In the genomic region with DNA sequence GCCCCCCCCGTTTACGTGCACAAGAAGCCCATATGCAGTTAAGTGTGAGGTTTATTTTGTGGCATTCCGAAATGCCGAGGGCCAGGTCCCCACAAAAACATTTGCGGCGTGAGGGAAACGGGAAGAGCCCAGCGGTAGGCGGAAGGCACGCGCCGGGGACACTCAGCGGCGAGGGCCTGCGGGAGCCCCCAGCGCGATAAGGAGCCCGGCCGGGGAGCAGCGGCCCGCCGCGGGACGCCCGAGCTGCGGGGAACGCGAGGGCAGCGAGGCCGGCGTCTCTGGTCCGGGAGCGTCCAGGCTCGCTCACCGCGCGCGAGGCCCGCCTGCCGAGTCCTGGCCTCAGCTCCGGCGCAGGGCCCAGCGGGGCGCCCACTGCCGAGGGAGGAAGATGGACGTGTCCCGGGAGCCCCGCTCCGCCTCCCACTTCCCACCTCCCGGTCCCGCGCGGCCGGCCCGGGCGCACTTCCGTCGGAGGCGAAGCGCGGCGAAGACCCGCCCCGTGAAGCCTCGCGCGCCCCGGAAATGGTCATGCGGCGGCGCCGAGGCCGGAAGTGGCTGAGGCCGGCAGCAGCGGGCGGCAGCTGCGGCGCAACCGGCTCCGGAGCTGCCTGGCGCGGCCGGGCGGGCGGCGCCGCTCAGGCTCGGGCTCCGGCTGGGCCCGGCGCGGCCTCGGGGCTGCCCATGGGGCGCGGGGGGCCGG, we compare ENCODE assay signal across 1 cellular context.
TF ChIP-seq lines count a peak whose summit lies in the region.

A gene with protein sequence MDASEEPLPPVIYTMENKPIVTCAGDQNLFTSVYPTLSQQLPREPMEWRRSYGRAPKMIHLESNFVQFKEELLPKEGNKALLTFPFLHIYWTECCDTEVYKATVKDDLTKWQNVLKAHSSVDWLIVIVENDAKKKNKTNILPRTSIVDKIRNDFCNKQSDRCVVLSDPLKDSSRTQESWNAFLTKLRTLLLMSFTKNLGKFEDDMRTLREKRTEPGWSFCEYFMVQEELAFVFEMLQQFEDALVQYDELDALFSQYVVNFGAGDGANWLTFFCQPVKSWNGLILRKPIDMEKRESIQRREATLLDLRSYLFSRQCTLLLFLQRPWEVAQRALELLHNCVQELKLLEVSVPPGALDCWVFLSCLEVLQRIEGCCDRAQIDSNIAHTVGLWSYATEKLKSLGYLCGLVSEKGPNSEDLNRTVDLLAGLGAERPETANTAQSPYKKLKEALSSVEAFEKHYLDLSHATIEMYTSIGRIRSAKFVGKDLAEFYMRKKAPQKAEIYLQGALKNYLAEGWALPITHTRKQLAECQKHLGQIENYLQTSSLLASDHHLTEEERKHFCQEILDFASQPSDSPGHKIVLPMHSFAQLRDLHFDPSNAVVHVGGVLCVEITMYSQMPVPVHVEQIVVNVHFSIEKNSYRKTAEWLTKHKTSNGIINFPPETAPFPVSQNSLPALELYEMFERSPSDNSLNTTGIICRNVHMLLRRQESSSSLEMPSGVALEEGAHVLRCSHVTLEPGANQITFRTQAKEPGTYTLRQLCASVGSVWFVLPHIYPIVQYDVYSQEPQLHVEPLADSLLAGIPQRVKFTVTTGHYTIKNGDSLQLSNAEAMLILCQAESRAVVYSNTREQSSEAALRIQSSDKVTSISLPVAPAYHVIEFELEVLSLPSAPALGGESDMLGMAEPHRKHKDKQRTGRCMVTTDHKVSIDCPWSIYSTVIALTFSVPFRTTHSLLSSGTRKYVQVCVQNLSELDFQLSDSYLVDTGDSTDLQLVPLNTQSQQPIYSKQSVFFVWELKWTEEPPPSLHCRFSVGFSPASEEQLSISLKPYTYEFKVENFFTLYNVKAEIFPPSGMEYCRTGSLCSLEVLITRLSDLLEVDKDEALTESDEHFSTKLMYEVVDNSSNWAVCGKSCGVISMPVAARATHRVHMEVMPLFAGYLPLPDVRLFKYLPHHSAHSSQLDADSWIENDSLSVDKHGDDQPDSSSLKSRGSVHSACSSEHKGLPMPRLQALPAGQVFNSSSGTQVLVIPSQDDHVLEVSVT (plus strand): TSS at position 536 of the 700 bp plus-strand sequence. CDS start 185 bp downstream, outside the sequence.

TF ChIP-seq in HEK293, 187 proteins besides CTCF, POLR2A, EP300 and RAD21 (continued from another document and continues in another):
- TF ChIP-seq, protein P1, sequence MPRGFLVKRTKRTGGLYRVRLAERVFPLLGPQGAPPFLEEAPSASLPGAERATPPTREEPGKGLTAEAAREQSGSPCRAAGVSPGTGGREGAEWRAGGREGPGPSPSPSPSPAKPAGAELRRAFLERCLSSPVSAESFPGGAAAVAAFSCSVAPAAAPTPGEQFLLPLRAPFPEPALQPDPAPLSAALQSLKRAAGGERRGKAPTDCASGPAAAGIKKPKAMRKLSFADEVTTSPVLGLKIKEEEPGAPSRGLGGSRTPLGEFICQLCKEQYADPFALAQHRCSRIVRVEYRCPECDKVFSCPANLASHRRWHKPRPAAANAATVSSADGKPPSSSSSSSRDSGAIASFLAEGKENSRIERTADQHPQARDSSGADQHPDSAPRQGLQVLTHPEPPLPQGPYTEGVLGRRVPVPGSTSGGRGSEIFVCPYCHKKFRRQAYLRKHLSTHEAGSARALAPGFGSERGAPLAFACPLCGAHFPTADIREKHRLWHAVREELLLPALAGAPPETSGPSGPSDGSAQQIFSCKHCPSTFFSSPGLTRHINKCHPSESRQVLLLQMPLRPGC (tag by site-specific recombination; IDR thresholded peaks at IDR 0.05): no peak
- TF ChIP-seq SETDB1 (IDR thresholded peaks at IDR 0.05; ENCODE audit: insufficient read length, low read length) (no peak), ZNF184 (tag by site-specific recombination; IDR thresholded peaks at IDR 0.05) (0 out of 2 replicates have a peak, but pooled peaks have one; percentile 65), PRDM1 (tag by site-specific recombination; IDR thresholded peaks at IDR 0.05) (no peak), GFI1B (tag by site-specific recombination; IDR thresholded peaks at IDR 0.05) (no peak), GLIS1 (tag by site-specific recombination; IDR thresholded peaks at IDR 0.05) (no peak), ZNF658 (tag by site-specific recombination; IDR thresholded peaks at IDR 0.05) (no peak), HOXA7 (CRISPR knock-in tag; IDR thresholded peaks at IDR 0.05; ENCODE audit: borderline replicate concordance) (no peak), YY1 (tag by site-specific recombination; IDR thresholded peaks at IDR 0.05) (no peak; the same call in 1 of the 2 replicates), ZNF214 (tag by site-specific recombination; IDR thresholded peaks at IDR 0.05; ENCODE audit: borderline replicate concordance) (no peak), ZNF660 (tag by site-specific recombination; IDR thresholded peaks at IDR 0.05) (no peak; the same call in none of the 2 replicates), TCF7L2 (IDR thresholded peaks at IDR 0.05; ENCODE audit: borderline replicate concordance, low read depth, low read length) (no peak), ZNF140 (tag by site-specific recombination; IDR thresholded peaks at IDR 0.05) (no peak), ZNF174 (tag by site-specific recombination; IDR thresholded peaks at IDR 0.05) (no peak), ZFP3 (tag by site-specific recombination; IDR thresholded peaks at IDR 0.05; ENCODE audit: low read depth) (no peak), ZNF624 (tag by site-specific recombination; IDR thresholded peaks at IDR 0.05) (no peak), ZNF433 (tag by site-specific recombination; IDR thresholded peaks at IDR 0.05; ENCODE audit: low read depth) (no peak), ZBTB20 (tag by site-specific recombination; IDR thresholded peaks at IDR 0.05) (peak; percentile 91), ZNF548 (tag by site-specific recombination; IDR thresholded peaks at IDR 0.05) (no peak), HOXC10 (CRISPR knock-in tag; IDR thresholded peaks at IDR 0.05) (no peak), OSR2 (tag by site-specific recombination; IDR thresholded peaks at IDR 0.05) (peak; percentile 64), KLF8 (tag by site-specific recombination; IDR thresholded peaks at IDR 0.05) (no peak), ZNF221 (tag by site-specific recombination; IDR thresholded peaks at IDR 0.05; ENCODE audit: borderline replicate concordance) (no peak; the same call in 1 of the 2 replicates), ZNF114 (tag by site-specific recombination; IDR thresholded peaks at IDR 0.05) (no peak), ZNF664 (tag by site-specific recombination; IDR thresholded peaks at IDR 0.05) (no peak), SCRT1 (tag by site-specific recombination; IDR thresholded peaks at IDR 0.05; ENCODE audit: borderline replicate concordance) (no peak)
- TF ChIP-seq, protein P2, sequence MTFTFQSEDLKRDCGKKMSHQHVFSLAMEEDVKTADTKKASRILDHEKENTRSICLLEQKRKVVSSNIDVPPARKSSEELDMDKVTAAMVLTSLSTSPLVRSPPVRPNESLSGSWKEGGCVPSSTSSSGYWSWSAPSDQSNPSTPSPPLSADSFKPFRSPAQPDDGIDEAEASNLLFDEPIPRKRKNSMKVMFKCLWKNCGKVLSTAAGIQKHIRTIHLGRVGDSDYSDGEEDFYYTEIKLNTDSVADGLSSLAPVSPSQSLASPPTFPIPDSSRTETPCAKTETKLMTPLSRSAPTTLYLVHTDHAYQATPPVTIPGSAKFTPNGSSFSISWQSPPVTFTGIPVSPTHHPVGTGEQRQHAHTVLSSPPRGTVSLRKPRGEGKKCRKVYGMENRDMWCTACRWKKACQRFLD (tag by site-specific recombination; IDR thresholded peaks at IDR 0.05): no peak
- TF ChIP-seq, protein P3, sequence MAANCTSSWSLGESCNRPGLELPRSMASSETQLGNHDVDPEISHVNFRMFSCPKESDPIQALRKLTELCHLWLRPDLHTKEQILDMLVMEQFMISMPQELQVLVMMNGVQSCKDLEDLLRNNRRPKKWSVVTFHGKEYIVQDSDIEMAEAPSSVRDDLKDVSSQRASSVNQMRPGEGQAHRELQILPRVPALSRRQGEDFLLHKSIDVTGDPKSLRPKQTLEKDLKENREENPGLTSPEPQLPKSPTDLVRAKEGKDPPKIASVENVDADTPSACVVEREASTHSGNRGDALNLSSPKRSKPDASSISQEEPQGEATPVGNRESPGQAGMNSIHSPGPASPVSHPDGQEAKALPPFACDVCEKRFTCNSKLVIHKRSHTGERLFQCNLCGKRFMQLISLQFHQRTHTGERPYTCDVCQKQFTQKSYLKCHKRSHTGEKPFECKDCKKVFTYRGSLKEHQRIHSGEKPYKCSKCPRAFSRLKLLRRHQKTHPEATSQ (tag by site-specific recombination; IDR thresholded peaks at IDR 0.05): no peak
- TF ChIP-seq, protein P4, sequence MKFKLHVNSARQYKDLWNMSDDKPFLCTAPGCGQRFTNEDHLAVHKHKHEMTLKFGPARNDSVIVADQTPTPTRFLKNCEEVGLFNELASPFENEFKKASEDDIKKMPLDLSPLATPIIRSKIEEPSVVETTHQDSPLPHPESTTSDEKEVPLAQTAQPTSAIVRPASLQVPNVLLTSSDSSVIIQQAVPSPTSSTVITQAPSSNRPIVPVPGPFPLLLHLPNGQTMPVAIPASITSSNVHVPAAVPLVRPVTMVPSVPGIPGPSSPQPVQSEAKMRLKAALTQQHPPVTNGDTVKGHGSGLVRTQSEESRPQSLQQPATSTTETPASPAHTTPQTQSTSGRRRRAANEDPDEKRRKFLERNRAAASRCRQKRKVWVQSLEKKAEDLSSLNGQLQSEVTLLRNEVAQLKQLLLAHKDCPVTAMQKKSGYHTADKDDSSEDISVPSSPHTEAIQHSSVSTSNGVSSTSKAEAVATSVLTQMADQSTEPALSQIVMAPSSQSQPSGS (tag by site-specific recombination; IDR thresholded peaks at IDR 0.05; ENCODE audit: low read depth): no peak
- TF ChIP-seq, protein P5, sequence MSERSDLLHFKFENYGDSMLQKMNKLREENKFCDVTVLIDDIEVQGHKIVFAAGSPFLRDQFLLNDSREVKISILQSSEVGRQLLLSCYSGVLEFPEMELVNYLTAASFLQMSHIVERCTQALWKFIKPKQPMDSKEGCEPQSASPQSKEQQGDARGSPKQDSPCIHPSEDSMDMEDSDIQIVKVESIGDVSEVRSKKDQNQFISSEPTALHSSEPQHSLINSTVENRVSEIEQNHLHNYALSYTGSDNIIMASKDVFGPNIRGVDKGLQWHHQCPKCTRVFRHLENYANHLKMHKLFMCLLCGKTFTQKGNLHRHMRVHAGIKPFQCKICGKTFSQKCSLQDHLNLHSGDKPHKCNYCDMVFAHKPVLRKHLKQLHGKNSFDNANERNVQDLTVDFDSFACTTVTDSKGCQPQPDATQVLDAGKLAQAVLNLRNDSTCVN (tag by site-specific recombination; optimal IDR thresholded peaks at IDR 0.05): peak; percentile 89
- TF ChIP-seq, protein P6, sequence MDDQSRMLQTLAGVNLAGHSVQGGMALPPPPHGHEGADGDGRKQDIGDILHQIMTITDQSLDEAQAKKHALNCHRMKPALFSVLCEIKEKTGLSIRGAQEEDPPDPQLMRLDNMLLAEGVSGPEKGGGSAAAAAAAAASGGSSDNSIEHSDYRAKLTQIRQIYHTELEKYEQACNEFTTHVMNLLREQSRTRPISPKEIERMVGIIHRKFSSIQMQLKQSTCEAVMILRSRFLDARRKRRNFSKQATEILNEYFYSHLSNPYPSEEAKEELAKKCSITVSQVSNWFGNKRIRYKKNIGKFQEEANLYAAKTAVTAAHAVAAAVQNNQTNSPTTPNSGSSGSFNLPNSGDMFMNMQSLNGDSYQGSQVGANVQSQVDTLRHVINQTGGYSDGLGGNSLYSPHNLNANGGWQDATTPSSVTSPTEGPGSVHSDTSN (CRISPR knock-in tag; IDR thresholded peaks at IDR 0.05): no peak; the same call in 1 of the 2 replicates
- TF ChIP-seq, protein P7, sequence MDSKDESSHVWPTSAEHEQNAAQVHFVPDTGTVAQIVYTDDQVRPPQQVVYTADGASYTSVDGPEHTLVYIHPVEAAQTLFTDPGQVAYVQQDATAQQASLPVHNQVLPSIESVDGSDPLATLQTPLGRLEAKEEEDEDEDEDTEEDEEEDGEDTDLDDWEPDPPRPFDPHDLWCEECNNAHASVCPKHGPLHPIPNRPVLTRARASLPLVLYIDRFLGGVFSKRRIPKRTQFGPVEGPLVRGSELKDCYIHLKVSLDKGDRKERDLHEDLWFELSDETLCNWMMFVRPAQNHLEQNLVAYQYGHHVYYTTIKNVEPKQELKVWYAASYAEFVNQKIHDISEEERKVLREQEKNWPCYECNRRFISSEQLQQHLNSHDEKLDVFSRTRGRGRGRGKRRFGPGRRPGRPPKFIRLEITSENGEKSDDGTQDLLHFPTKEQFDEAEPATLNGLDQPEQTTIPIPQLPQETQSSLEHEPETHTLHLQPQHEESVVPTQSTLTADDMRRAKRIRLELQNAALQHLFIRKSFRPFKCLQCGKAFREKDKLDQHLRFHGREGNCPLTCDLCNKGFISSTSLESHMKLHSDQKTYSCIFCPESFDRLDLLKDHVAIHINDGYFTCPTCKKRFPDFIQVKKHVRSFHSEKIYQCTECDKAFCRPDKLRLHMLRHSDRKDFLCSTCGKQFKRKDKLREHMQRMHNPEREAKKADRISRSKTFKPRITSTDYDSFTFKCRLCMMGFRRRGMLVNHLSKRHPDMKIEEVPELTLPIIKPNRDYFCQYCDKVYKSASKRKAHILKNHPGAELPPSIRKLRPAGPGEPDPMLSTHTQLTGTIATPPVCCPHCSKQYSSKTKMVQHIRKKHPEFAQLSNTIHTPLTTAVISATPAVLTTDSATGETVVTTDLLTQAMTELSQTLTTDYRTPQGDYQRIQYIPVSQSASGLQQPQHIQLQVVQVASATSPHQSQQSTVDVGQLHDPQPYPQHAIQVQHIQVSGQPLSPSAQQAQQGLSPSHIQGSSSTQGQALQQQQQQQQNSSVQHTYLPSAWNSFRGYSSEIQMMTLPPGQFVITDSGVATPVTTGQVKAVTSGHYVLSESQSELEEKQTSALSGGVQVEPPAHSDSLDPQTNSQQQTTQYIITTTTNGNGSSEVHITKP (tag by site-specific recombination; IDR thresholded peaks at IDR 0.05): peak; percentile 72
- TF ChIP-seq, protein P8, sequence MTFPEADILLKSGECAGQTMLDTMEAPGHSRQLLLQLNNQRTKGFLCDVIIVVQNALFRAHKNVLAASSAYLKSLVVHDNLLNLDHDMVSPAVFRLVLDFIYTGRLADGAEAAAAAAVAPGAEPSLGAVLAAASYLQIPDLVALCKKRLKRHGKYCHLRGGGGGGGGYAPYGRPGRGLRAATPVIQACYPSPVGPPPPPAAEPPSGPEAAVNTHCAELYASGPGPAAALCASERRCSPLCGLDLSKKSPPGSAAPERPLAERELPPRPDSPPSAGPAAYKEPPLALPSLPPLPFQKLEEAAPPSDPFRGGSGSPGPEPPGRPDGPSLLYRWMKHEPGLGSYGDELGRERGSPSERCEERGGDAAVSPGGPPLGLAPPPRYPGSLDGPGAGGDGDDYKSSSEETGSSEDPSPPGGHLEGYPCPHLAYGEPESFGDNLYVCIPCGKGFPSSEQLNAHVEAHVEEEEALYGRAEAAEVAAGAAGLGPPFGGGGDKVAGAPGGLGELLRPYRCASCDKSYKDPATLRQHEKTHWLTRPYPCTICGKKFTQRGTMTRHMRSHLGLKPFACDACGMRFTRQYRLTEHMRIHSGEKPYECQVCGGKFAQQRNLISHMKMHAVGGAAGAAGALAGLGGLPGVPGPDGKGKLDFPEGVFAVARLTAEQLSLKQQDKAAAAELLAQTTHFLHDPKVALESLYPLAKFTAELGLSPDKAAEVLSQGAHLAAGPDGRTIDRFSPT (tag by site-specific recombination; IDR thresholded peaks at IDR 0.05): no peak
- TF ChIP-seq, protein P9, sequence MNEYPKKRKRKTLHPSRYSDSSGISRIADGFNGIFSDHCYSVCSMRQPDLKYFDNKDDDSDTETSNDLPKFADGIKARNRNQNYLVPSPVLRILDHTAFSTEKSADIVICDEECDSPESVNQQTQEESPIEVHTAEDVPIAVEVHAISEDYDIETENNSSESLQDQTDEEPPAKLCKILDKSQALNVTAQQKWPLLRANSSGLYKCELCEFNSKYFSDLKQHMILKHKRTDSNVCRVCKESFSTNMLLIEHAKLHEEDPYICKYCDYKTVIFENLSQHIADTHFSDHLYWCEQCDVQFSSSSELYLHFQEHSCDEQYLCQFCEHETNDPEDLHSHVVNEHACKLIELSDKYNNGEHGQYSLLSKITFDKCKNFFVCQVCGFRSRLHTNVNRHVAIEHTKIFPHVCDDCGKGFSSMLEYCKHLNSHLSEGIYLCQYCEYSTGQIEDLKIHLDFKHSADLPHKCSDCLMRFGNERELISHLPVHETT (tag by site-specific recombination; IDR thresholded peaks at IDR 0.05): no peak
